ENCODE assay signal across 8 cellular contexts in the genomic region with DNA sequence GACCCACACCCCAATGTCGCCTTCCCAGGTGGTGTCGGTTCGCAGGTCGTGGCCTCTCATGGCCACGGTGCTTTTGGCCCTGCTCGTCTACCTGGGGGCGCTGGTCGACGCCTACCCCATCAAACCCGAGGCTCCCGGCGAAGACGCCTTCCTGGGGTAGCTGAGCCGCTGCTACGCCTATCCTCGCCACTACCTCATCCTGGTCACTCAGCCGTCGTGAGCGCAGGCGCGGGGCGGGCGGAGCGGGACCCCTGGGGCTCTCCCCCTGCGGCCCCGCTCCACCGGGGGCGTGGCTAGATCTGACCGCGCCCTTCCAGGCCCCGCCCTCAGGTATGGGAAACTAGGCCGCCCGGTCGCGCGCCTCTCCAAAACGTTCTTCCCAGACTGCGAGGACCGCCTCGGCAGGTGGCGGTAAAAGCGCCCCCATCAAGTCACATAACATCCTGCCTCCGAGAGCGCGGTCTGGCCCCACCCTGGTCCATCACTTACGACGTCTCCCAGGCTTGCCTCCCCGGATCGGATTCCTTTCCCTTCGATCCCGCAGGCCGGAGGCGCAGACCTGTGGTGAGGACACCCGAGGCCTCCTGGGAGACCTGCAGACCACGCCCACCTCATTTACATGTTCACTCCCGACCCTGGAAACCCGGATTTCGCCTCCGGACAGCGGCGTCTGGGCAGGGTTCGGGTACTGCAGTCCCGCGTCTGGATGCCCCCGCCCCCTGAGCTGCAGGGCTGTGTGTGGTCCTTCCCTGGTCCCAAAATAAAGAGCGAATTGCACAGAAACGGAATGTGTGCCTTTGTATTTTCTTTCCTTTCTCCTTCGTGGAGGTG.
DNase-seq lines count a peak whose midpoint lies in the region; ATAC-seq lines count a peak whose summit lies in the region.

No MANE protein-coding gene starts in this region.

- peak; percentile 76 to 78 for ATAC-seq in left cardiac atrium
- no peak for ATAC-seq in HG03196 (IDR thresholded peaks at IDR 0.05; ENCODE audit: unreplicated experiment)
- ATAC-seq in HG02970 (IDR thresholded peaks at IDR 0.05; ENCODE audit: low FRiP score, unreplicated experiment): no peak
- ATAC-seq in GM18858 (IDR thresholded peaks at IDR 0.05; ENCODE audit: unreplicated experiment): no peak

- intact Hi-C loops in left cardiac atrium (cut with DNase I) (no loop called here), posterior vena cava (cut with DNase I) (loop anchor here in 1 of 2 donors (5.0 kb wide), 1 partner anchor 65 kb away; no protein-coding TSS in a partner anchor)

- DNase-seq in GM03348 (ENCODE audit: low spot score) (peak; percentile 33), NCI-H2029 (lab: John Stamatoyannopoulos, UW) (peak; percentile 86), left cardiac atrium (peak; percentile 38), posterior vena cava (ENCODE audit: low spot score) (peak; percentile 78)
- peak; percentile 19 for DNase-seq in activated naive CD4-positive, alpha-beta T cell treated with anti-CD3 and anti-CD28 coated beads, Interleukin-2, amount 50 U/mL, for 16 hours

Comparison
In these comparisons a context has a peak if more than half of its experiments do, and no peak if none do; other contexts are left out.
1. DNase-seq: peak in every context shown above with its lines; median percentile 86 in NCI-H2029; 78 in posterior vena cava; 38 in left cardiac atrium; 33 in GM03348; 19 in activated naive CD4-positive, alpha-beta T cell treated with anti-CD3 and anti-CD28 coated beads, Interleukin-2, amount 50 U/mL, for 16 hours.
2. ATAC-seq: peak in left cardiac atrium (2 of 2); none in HG03196 (single experiment), HG02970 (single experiment) and GM18858 (single experiment).